ENCODE assay signal across 14 cellular contexts in the genomic region with DNA sequence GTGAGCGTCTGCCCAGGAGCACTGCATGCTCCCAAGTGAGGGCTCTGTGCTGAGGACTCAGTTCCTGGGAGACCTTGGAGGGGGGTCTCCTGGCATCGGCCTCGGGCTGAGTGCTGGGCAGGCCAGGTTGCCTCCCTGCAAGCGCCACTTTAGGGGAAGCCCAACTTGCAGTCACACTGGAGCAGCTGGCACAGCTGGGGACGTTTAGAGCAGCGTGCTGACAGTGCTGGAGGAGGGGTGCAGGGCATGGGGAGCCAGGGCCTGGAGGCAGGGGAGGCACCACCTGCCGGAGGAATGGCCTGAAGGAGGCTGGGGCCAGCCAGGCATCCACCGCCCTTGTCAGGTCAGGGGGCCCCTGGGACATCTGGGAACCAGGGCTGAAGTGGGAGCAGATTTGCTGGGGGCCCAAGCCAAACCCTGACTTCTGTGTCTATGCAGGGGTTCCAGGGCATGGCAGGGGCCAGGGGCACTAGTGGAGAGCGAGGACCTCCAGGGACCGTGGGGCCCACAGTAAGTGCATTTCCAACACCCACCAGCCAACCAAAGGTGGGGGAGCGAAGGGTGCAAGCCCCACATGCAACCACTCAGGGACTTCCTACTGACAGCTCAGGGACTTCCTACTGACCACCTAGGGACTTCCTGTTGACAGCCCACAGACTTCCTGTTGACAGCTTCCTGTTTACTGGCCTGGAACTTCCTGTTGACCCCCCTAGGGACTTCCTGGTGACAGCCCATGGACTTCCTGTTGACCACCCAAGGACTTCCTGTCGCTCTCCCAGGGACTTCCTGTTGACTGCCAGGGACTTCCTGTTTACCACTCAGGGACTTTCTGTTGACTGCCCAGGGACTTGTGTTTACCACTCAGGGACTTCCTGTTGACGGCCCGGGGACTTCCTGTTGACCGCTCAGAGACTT. TPM values are rescaled to one million over a fixed set of nuclear protein-coding genes. Genes with fewer than 3 reads are reported as not detected.
A peak's percentile ranks its signal among the peaks of the same experiment; 100 is the strongest.
DNase-seq lines count a peak whose midpoint lies in the region; ATAC-seq and TF ChIP-seq lines count a peak whose summit lies in the region.
"Had no signal": no experiment of that assay in that cellular context is flagged by ENCODE, and none has a peak within 500 bp of the region (broad histone marks: within the 10 kb centered on the region; RNA-seq: fewer than 3 reads in every experiment).

No MANE protein-coding gene starts in this region.

- CTCF ChIA-PET in T-cell (lab: Charles Lee), result no interaction called here
- CTCF ChIA-PET in mammary epithelial cell (lab: Charles Lee; ENCODE audit: low non-redundant PET), result no interaction called here

- no peaks in the 10 kb centered on the region for H3K79me2 ChIP-seq in mammary epithelial cell (ENCODE audit: insufficient read depth, low read length)
- H3K79me2 ChIP-seq: hepatocyte had no signal

- H3K36me3 Mint-ChIP-seq in T-cell (no peaks in the 10 kb centered on the region), immature natural killer cell (no peaks in the 10 kb centered on the region)

- no peak overlapping the region for H2AFZ ChIP-seq in mammary epithelial cell (ENCODE audit: low read depth, low read length)
- H2AFZ ChIP-seq: hepatocyte had no signal

- peaks cover 0 to 5% (median 2%) of the 10 kb centered on the region in 3 donors for H3K4me1 Mint-ChIP-seq in T-cell
- H3K4me1 Mint-ChIP-seq in immature natural killer cell, result peaks cover 0 to 7% of the 10 kb centered on the region in 2 donors

- ATAC-seq in Right ventricle myocardium superior (ENCODE audit: poor library complexity) (no peak), T-cell (replicated peaks in 1 of 4) (peak in 2 of 4 experiments; percentile 18 to 31), HG03025 (IDR thresholded peaks at IDR 0.05; ENCODE audit: low FRiP score, unreplicated experiment) (no peak)
- ATAC-seq: left lung had no signal

- peaks cover 0 to 13% of the 10 kb centered on the region in 2 donors for H3K4me1 ChIP-seq in right atrium auricular region
- H3K4me1 ChIP-seq in thymus (ENCODE audit: control insufficient read depth, insufficient read depth, low read length), result no peaks in the 10 kb centered on the region
- H3K4me1 ChIP-seq in mammary epithelial cell (ENCODE audit: insufficient read depth, low read length), result no peaks in the 10 kb centered on the region
- H3K4me1 ChIP-seq: left lung had no signal

- H3K27ac Mint-ChIP-seq in T-cell (peak overlapping the region; percentile 86 to 91), immature natural killer cell (peak overlapping the region; percentile 42 to 94 (median 82))

- no peaks in the 10 kb centered on the region for H4K20me1 ChIP-seq in mammary epithelial cell (ENCODE audit: insufficient read depth, low read length)

- no peaks in the 10 kb centered on the region for H3K27me3 ChIP-seq in right atrium auricular region
- no peaks in the 10 kb centered on the region for H3K27me3 ChIP-seq in thymus (ENCODE audit: control insufficient read depth, insufficient read depth)
- peaks cover 10% of the 10 kb centered on the region for H3K27me3 ChIP-seq in mammary epithelial cell (ENCODE audit: insufficient read depth, low read length)
- H3K27me3 ChIP-seq: hepatocyte, ovary had no signal

- no peak overlapping the region for H3K4me3 ChIP-seq in right atrium auricular region
- H3K4me3 ChIP-seq in thymus (ENCODE audit: low read length), result no peak overlapping the region
- no peak overlapping the region for H3K4me3 ChIP-seq in mammary epithelial cell (replicated peaks in 1 of 3; ENCODE audit: insufficient read depth in 1 of 3, low read depth in 2 of 3, low read length in 3 of 3)
- H3K4me3 ChIP-seq: hepatocyte, left lung, ovary had no signal

- whole genome bisulfite sequencing in thymus, result 88% methylated on average over 15 of the region's 15 CpGs
- 75% methylated on average over 11 of the region's 15 CpGs for WGBS in mammary epithelial cell (ENCODE audit: low coverage, missing lambda C conversion rate)

- BruUV-seq in mammary epithelial cell (replicated peaks; lab: Mats Ljungman, UMichigan), result no TSS peak

- DNase-seq in Right ventricle myocardium superior, result peak; percentile 20
- DNase-seq in right atrium auricular region (ENCODE audit: low spot score), result no peak
- no peak for DNase-seq in T-cell
- no peak for DNase-seq in immature natural killer cell
- DNase-seq in HUDEP-2 (lab: John Stamatoyannopoulos, UW; ENCODE audit: unreplicated experiment in 76 of 76), result no peak
- DNase-seq in mammary epithelial cell, result no peak
- DNase-seq: activated gamma-delta T cell, NCI-H1436, NCI-H524 had no signal

- POLR2A ChIA-PET in T-cell (lab: Charles Lee), result no interaction called here

- H3K9me3 Mint-ChIP-seq in T-cell, result peaks cover 1 to 2% (median 2%) of the 10 kb centered on the region in 3 donors
- peaks cover 0 to 3% (median under 1%) of the 10 kb centered on the region in 6 donors for H3K9me3 Mint-ChIP-seq in immature natural killer cell

- H3K4me2 ChIP-seq in mammary epithelial cell (ENCODE audit: insufficient read depth, low read depth, low read length), result no peak overlapping the region
- H3K4me2 ChIP-seq: hepatocyte had no signal

- dilution Hi-C loops in mammary epithelial cell (cut with HindIII; ENCODE audit: low sequenced_read_pairs), result no loop called here

- H3K36me3 ChIP-seq in right atrium auricular region (no peaks in the 10 kb centered on the region), thymus (ENCODE audit: control insufficient read depth, insufficient read depth) (no peaks in the 10 kb centered on the region), mammary epithelial cell (ENCODE audit: insufficient read depth, low read length) (no peaks in the 10 kb centered on the region)
- H3K36me3 ChIP-seq: left lung, ovary had no signal

- H3K27me3 Mint-ChIP-seq in T-cell (peaks cover 3 to 6% of the 10 kb centered on the region in 2 donors), immature natural killer cell (ENCODE audit: low read depth in 3 of 3) (peaks cover 0 to 11% (median 2%) of the 10 kb centered on the region in 3 donors)

- intact Hi-C loops in Right ventricle myocardium superior (cut with DNase I), result no loop called here
- intact Hi-C loops in mammary epithelial cell (cut with micrococcal nuclease), result no loop called here

- H3K27ac ChIP-seq in right atrium auricular region (no peak overlapping the region), thymus (ENCODE audit: low read depth) (peak overlapping the region; percentile 68), mammary epithelial cell (ENCODE audit: insufficient read depth, low read depth, low read length) (no peak overlapping the region)
- H3K27ac ChIP-seq: hepatocyte, ovary had no signal

- H3K4me3 Mint-ChIP-seq in T-cell (no peak overlapping the region), immature natural killer cell (peak overlapping the region in 1 of 5 donors; percentile 14)

- in situ Hi-C loops in mammary epithelial cell (cut with MboI; ENCODE audit: low sequenced_read_pairs in 2 of 2), result no loop called here

- H3K9me3 ChIP-seq in right atrium auricular region (no peaks in the 10 kb centered on the region), thymus (ENCODE audit: control insufficient read depth) (peaks cover 1% of the 10 kb centered on the region), mammary epithelial cell (replicated peaks; ENCODE audit: insufficient read depth, low read length) (no peaks in the 10 kb centered on the region)
- H3K9me3 ChIP-seq: ovary had no signal

- TF ChIP-seq CTCF in right atrium auricular region (IDR thresholded peaks at IDR 0.05) (no peak), mammary epithelial cell (conservative IDR thresholded peaks at IDR 0.05 in 1 of 2, IDR thresholded peaks at IDR 0.05 in 1 of 2; ENCODE audit: extremely low read depth in 1 of 2, insufficient read depth in 1 of 2, low read depth in 1 of 2, low read length in 2 of 2) (no peak)

- no peak overlapping the region for H3K9ac ChIP-seq in mammary epithelial cell (ENCODE audit: insufficient read depth, low read length)

RNA-seq across cellular contexts. Expression of a gene that starts 33.6 kb away (rescaled TPM):
- total RNA-seq in Right ventricle myocardium superior (not detected), right atrium auricular region (not detected), T-cell (under 1 TPM in 3 of 5 donors, not detected in 2; 0.16 to 0.35 (median 0.23) TPM), mammary epithelial cell (not detected)
- polyA plus RNA-seq in immature natural killer cell (not detected), thymus (0.30 TPM), mammary epithelial cell (not detected)
- not detected for polyA minus RNA-seq in mammary epithelial cell
- total RNA-seq: hepatocyte, left lung had no signal
- polyA plus RNA-seq: hepatocyte had no signal

RNA-seq across cellular contexts. Expression of a gene that starts 34.6 kb away (rescaled TPM):
- 1.5 TPM for total RNA-seq in Right ventricle myocardium superior
- not detected for total RNA-seq in right atrium auricular region
- not detected for total RNA-seq in T-cell
- not detected for polyA plus RNA-seq in immature natural killer cell
- polyA plus RNA-seq in thymus, result 0.14 TPM
- total RNA-seq in mammary epithelial cell, result not detected
- not detected for polyA plus RNA-seq in mammary epithelial cell
- not detected for polyA minus RNA-seq in mammary epithelial cell
- total RNA-seq: hepatocyte, left lung had no signal

RNA-seq across cellular contexts. Expression of a gene that starts 54.0 kb away (rescaled TPM):
- total RNA-seq in Right ventricle myocardium superior (25.3 TPM), right atrium auricular region (10 to 100 TPM; 19.1 to 20.7 TPM), T-cell (100 to 1,000 TPM; 109 to 129 (median 122) TPM), mammary epithelial cell (10 to 100 TPM; 48.5 to 89.8 TPM)
- polyA plus RNA-seq in immature natural killer cell (10 to 100 TPM in 2 of 3 donors, 1 to 10 TPM in 1; 8.8 to 20.9 (median 16.5) TPM), thymus (111 TPM), mammary epithelial cell (34.5 TPM)
- 40.5 TPM for polyA minus RNA-seq in mammary epithelial cell
